7 cellular contexts compared by ENCODE assay signal in the genomic region with DNA sequence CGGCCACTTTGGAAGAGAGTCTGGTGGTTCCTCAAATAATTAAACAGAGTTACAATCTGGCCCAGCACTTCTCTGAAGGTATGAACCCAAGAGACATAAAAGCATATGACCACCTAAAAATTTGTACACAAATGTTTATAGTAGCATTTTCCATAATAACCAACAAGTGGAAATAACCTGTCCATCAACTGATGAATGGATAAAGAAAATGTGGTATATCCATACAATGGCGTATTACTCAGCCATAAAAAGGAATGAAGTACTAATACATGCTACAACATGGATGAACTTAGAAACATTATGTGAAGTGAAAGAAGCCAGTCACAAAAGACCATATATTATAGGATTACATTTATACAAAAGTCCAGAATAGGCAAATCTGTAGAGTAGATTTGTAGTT.
"Had no signal": no experiment of that assay in that cellular context is flagged by ENCODE, and none has a peak within 500 bp of the region (broad histone marks: within the 10 kb centered on the region; RNA-seq: fewer than 3 reads in every experiment).

No MANE protein-coding gene starts in this region.

- H3K9ac ChIP-seq: KMS-11 had no signal

- FAIRE-seq: HepG2, HTR-8/SVneo had no signal

- ATAC-seq: HepG2 had no signal

- DNase-seq: IMR-90, KBM-7, KG1 had no signal

- H3K27ac ChIP-seq: HL-60, KMS-11 had no signal

- H3K4me2 ChIP-seq: KMS-11 had no signal
